11 cellular contexts compared by ENCODE assay signal in genomic region chr7:36686499-36686898, GRCh38. TPM values are rescaled to one million over a fixed set of nuclear protein-coding genes. Genes with fewer than 3 reads are reported as not detected.
DNase-seq lines count a peak whose midpoint lies in the region; ATAC-seq and TF ChIP-seq lines count a peak whose summit lies in the region.
"Had no signal": no experiment of that assay in that cellular context is flagged by ENCODE, and none has a peak within 500 bp of the region (broad histone marks: within the 10 kb centered on the region; RNA-seq: fewer than 3 reads in every experiment).

No MANE protein-coding gene starts in this region.

- peak overlapping the region; percentile 15 for H2AFZ ChIP-seq in neuronal stem cell (ENCODE audit: low read length)

- no peak overlapping the region for H2BK12ac ChIP-seq in neuronal stem cell (ENCODE audit: low read length)

- no peak overlapping the region for H3K4me2 ChIP-seq in neuronal stem cell (ENCODE audit: insufficient read depth, low read length, poor library complexity, severe bottlenecking)

- no peaks in the 10 kb centered on the region for H3K27me3 Mint-ChIP-seq in CD8-positive, alpha-beta T cell (ENCODE audit: low read depth)

- peaks cover 47% of the 10 kb centered on the region for H3K36me3 Mint-ChIP-seq in CD8-positive, alpha-beta T cell
- peaks cover 6 to 15% of the 10 kb centered on the region in 2 donors for H3K36me3 Mint-ChIP-seq in activated naive CD4-positive, alpha-beta T cell treated with anti-CD3 and anti-CD28 coated beads, Interleukin-2, amount 50 U/mL, for 72 hours

- CTCF ChIA-PET in CD8-positive, alpha-beta T cell (lab: Charles Lee) = interaction anchor here (1.5 kb wide), 1 partner anchor 90 kb away, joined by 4 read pairs; no protein-coding TSS in a partner anchor

- no peak overlapping the region for H2AK5ac ChIP-seq in neuronal stem cell (ENCODE audit: low read depth, low read length)

- H3K4ac ChIP-seq in neuronal stem cell (ENCODE audit: low read length) = no peak overlapping the region

- POLR2A ChIA-PET in CD8-positive, alpha-beta T cell (lab: Charles Lee) = interaction anchor here (0.7 to 1.0 kb wide), 3 partner anchors 8 to 223 kb away, joined by 3 to 4 read pairs (median 3); no protein-coding TSS in a partner anchor

- H3K14ac ChIP-seq in neuronal stem cell (ENCODE audit: low read length) = no peak overlapping the region

- TF ChIP-seq CTCF in CD8-positive, alpha-beta T cell (IDR thresholded peaks at IDR 0.05) = no peak
- TF ChIP-seq CTCF in vagina (IDR thresholded peaks at IDR 0.05) = no peak

- H3K18ac ChIP-seq in neuronal stem cell (ENCODE audit: low read length) = no peak overlapping the region

- H3K9me3 ChIP-seq in CD8-positive, alpha-beta T cell (ENCODE audit: low read length) = no peaks in the 10 kb centered on the region
- H3K9me3 ChIP-seq in neuronal stem cell (replicated peaks in 1 of 2; ENCODE audit: control insufficient read depth in 2 of 2, insufficient read depth in 1 of 2, low read depth in 1 of 2, low read length in 2 of 2) (no peaks in the 10 kb centered on the region), vagina (no peaks in the 10 kb centered on the region), HAP-1 (no peaks in the 10 kb centered on the region)
- H3K9me3 ChIP-seq: SJCRH30 had no signal

- no peak overlapping the region for H3K23ac ChIP-seq in neuronal stem cell (ENCODE audit: low read depth, low read length, poor library complexity)

- H3K9ac ChIP-seq in neuronal stem cell (ENCODE audit: low read depth, low read length, poor library complexity) = no peak overlapping the region

- peak overlapping the region; percentile 5 for H3K4me3 Mint-ChIP-seq in CD8-positive, alpha-beta T cell
- H3K4me3 Mint-ChIP-seq: CD14-positive monocyte had no signal

- no peaks in the 10 kb centered on the region for H3K9me3 Mint-ChIP-seq in CD8-positive, alpha-beta T cell
- H3K9me3 Mint-ChIP-seq in activated naive CD4-positive, alpha-beta T cell treated with anti-CD3 and anti-CD28 coated beads, Interleukin-2, amount 50 U/mL, for 72 hours = peaks cover 0 to 3% of the 10 kb centered on the region in 2 donors
- H3K9me3 Mint-ChIP-seq: CD14-positive monocyte had no signal

- peaks cover 27% of the 10 kb centered on the region for H3K4me1 ChIP-seq in CD8-positive, alpha-beta T cell (ENCODE audit: insufficient read depth, low read length)
- H3K4me1 ChIP-seq in neuronal stem cell (ENCODE audit: control insufficient read depth in 2 of 2, insufficient read depth in 1 of 2, low read depth in 1 of 2, low read length in 2 of 2) (peaks cover 0 to 1% of the 10 kb centered on the region in 2 donors), vagina (no peaks in the 10 kb centered on the region), HAP-1 (no peaks in the 10 kb centered on the region)

- in situ Hi-C loops in HAP-1 (cut with MboI; ENCODE audit: low sequenced_read_pairs) = loop anchor here (25.0 kb wide), 1 partner anchor 501 kb away; no protein-coding TSS in a partner anchor

- H4K91ac ChIP-seq in neuronal stem cell (ENCODE audit: low read depth, low read length, poor library complexity) = no peak overlapping the region

- no peak overlapping the region for H2BK5ac ChIP-seq in neuronal stem cell (ENCODE audit: low read length)

- no peaks in the 10 kb centered on the region for H3K79me1 ChIP-seq in neuronal stem cell (ENCODE audit: low read depth, low read length)

- no CpG with 5 or more reads among the region's 5 CpGs for WGBS in neuronal stem cell (ENCODE audit: extremely low coverage in 2 of 2, insufficient read length in 2 of 2, insufficient replicate concordance in 1 of 2), 2 donors

- H3K36me3 ChIP-seq in CD8-positive, alpha-beta T cell (ENCODE audit: insufficient read depth, low read length) = no peaks in the 10 kb centered on the region
- H3K36me3 ChIP-seq in neuronal stem cell (replicated peaks in 1 of 2; ENCODE audit: control insufficient read depth in 2 of 2, insufficient read depth in 2 of 2, low read length in 2 of 2) = no peaks in the 10 kb centered on the region
- no peaks in the 10 kb centered on the region for H3K36me3 ChIP-seq in vagina
- H3K36me3 ChIP-seq in HAP-1 (replicated peaks) = no peaks in the 10 kb centered on the region
- H3K36me3 ChIP-seq: SJCRH30 had no signal

- H2BK120ac ChIP-seq in neuronal stem cell (ENCODE audit: low read depth, low read length) = no peak overlapping the region

- H2BK15ac ChIP-seq in neuronal stem cell (ENCODE audit: low read length) = no peak overlapping the region

- DNase-seq in CD8-positive, alpha-beta T cell = peak in 6 of 7 experiments; percentile 19 to 66 (median 49)
- DNase-seq in RPMI7951 (ENCODE audit: low read depth) (peak; percentile 42), neuronal stem cell (ENCODE audit: low spot score) (no peak), vagina (ENCODE audit: extremely low spot score in 2 of 2) (no peak), NCI-H187 treated with DMSO at 0.1 percent for 48 hours (lab: John Stamatoyannopoulos, UW) (no peak), HAP-1 (ENCODE audit: low spot score in 2 of 2) (no peak)
- DNase-seq in activated naive CD4-positive, alpha-beta T cell treated with anti-CD3 and anti-CD28 coated beads, Interleukin-2, amount 50 U/mL, for 72 hours (ENCODE audit: low spot score in 2 of 2) = peak in 1 of 2 donors; percentile 31
- DNase-seq: SJCRH30 had no signal

- no peaks in the 10 kb centered on the region for H3K27me3 ChIP-seq in CD8-positive, alpha-beta T cell (ENCODE audit: insufficient read depth, low read length)
- H3K27me3 ChIP-seq in neuronal stem cell (ENCODE audit: control insufficient read depth in 3 of 3, insufficient read depth in 3 of 3, low read depth in 1 of 3, low read length in 3 of 3) (no peaks in the 10 kb centered on the region), vagina (no peaks in the 10 kb centered on the region), HAP-1 (ENCODE audit: low read depth) (no peaks in the 10 kb centered on the region)
- H3K27me3 ChIP-seq: SJCRH30 had no signal

- H3K4me1 Mint-ChIP-seq in CD8-positive, alpha-beta T cell (ENCODE audit: low read depth) = peaks cover 77% of the 10 kb centered on the region

- no peak overlapping the region for H3K4me3 ChIP-seq in CD8-positive, alpha-beta T cell (ENCODE audit: low read depth, low read length)
- H3K4me3 ChIP-seq in neuronal stem cell (ENCODE audit: low read length in 2 of 2) (no peak overlapping the region), vagina (no peak overlapping the region), HAP-1 (no peak overlapping the region)
- H3K4me3 ChIP-seq: lung, SJCRH30 had no signal

- H3K27ac Mint-ChIP-seq in CD8-positive, alpha-beta T cell = peak overlapping the region; percentile 81
- peak overlapping the region in 1 of 2 donors; percentile 85 for H3K27ac Mint-ChIP-seq in activated naive CD4-positive, alpha-beta T cell treated with anti-CD3 and anti-CD28 coated beads, Interleukin-2, amount 50 U/mL, for 72 hours

- intact Hi-C loops in CD8-positive, alpha-beta T cell (cut with DNase I, micrococcal nuclease) = loop anchor here in 1 of 2 experiments (2.0 to 5.0 kb wide), 2 partner anchors 32 to 191 kb away; no protein-coding TSS in a partner anchor
- intact Hi-C loops in vagina (cut with DNase I) = no loop called here

- H3K27ac ChIP-seq in CD8-positive, alpha-beta T cell (ENCODE audit: low read depth, low read length) = no peak overlapping the region
- H3K27ac ChIP-seq in neuronal stem cell (replicated peaks; ENCODE audit: low read length) = no peak overlapping the region
- H3K27ac ChIP-seq in vagina = no peak overlapping the region
- H3K27ac ChIP-seq: SJCRH30 had no signal

- no peak overlapping the region for H4K8ac ChIP-seq in neuronal stem cell (ENCODE audit: low read depth, low read length)

- peak; percentile 92 for ATAC-seq in CD8-positive, alpha-beta T cell
- ATAC-seq in activated naive CD4-positive, alpha-beta T cell treated with anti-CD3 and anti-CD28 coated beads, Interleukin-2, amount 50 U/mL, for 72 hours = peak; percentile 82 to 89
- no peak for ATAC-seq in HG03342 (IDR thresholded peaks at IDR 0.05; ENCODE audit: unreplicated experiment)

- TF ChIP-seq POLR2A in vagina (IDR thresholded peaks at IDR 0.05) = no peak

RNA-seq across cellular contexts. Expression of gene AOAH, which starts 37.8 kb away (rescaled TPM):
- total RNA-seq in CD8-positive, alpha-beta T cell = 10 to 100 TPM; 30.8 to 35.2 TPM
- not detected in 2 replicates for total RNA-seq in RPMI7951 (2014; rRNA removed; shearing (Covaris generic))
- total RNA-seq in activated naive CD4-positive, alpha-beta T cell treated with anti-CD3 and anti-CD28 coated beads, Interleukin-2, amount 50 U/mL, for 72 hours = 1 to 10 TPM; 5.2 to 6.0 TPM
- polyA plus RNA-seq in neuronal stem cell (2013, experiment 1 of 2) = 0.70 TPM
- 1.1 TPM for polyA plus RNA-seq in neuronal stem cell (2013, experiment 2 of 2)
- total RNA-seq in vagina = 7.4 TPM

Comparison
In these comparisons a context has a peak if more than half of its experiments do, and no peak if none do; other contexts are left out.
1. DNase-seq: peak in CD8-positive, alpha-beta T cell (6 of 7) and RPMI7951 (single experiment); none in neuronal stem cell (single experiment), vagina (0 of 2), NCI-H187 treated with DMSO at 0.1 percent for 48 hours (single experiment) and HAP-1 (0 of 2).